8 cellular contexts compared by ENCODE assay signal in genomic region chr15:79922512-79923067, GRCh38. TPM values are rescaled to one million over a fixed set of nuclear protein-coding genes. Genes with fewer than 3 reads are reported as not detected.
DNase-seq lines count a peak whose midpoint lies in the region; ATAC-seq and TF ChIP-seq lines count a peak whose summit lies in the region.

No MANE protein-coding gene starts in this region.

- peaks cover 38 to 45% (median 44%) of the 10 kb centered on the region in 11 experiments for H3K36me3 ChIP-seq in BLaER1 treated with 17β-estradiol and CSF1 and Interleukin-3, amounts not matched to agents 10 nM and 100 nM
- peaks cover 0 to 27% (median 0%) of the 10 kb centered on the region in 3 experiments for H3K36me3 ChIP-seq in naive thymus-derived CD4-positive, alpha-beta T cell (ENCODE audit: control insufficient read depth in 2 of 3, insufficient read depth in 3 of 3, low read length in 3 of 3)

- H3K36me3 Mint-ChIP-seq in naive thymus-derived CD4-positive, alpha-beta T cell: peaks cover 5 to 52% (median 39%) of the 10 kb centered on the region in 5 donors

- intact Hi-C loops in naive thymus-derived CD4-positive, alpha-beta T cell (cut with micrococcal nuclease): loop anchor here (1.0 to 10.0 kb wide), 16 partner anchors 14 to 1485 kb away; partner anchors contain the start of genes FAH (in 2 of the 2), TMED3 (in 2 of the 2), ZFAND6 (in 2 of the 2) and BCL2A1 (in 1 of the 2)

- H3K4me3 ChIP-seq in BLaER1 treated with 17β-estradiol and CSF1 and Interleukin-3, amounts not matched to agents 10 nM and 100 nM: peak overlapping the region; percentile 82 to 99 (median 94)
- peak overlapping the region; percentile 87 for H3K4me3 ChIP-seq in Jurkat, Clone E6-1 (ENCODE audit: low read length)
- peak overlapping the region; percentile 92 for H3K4me3 ChIP-seq in choroid plexus epithelial cell (ENCODE audit: low read depth, low read length)
- H3K4me3 ChIP-seq in naive thymus-derived CD4-positive, alpha-beta T cell (ENCODE audit: low read length): peak overlapping the region; percentile 98

- H3K27me3 ChIP-seq in BLaER1 treated with 17β-estradiol and CSF1 and Interleukin-3, amounts not matched to agents 10 nM and 100 nM: no peaks in the 10 kb centered on the region; a peak in 1 of 22 replicates
- no peaks in the 10 kb centered on the region for H3K27me3 ChIP-seq in naive thymus-derived CD4-positive, alpha-beta T cell (ENCODE audit: control insufficient read depth in 2 of 2, insufficient read depth in 2 of 2, low read length in 2 of 2)

- no peak for DNase-seq in Jurkat, Clone E6-1 (ENCODE audit: low read depth, low spot score)
- DNase-seq in choroid plexus epithelial cell (ENCODE audit: low read depth) (peak; percentile 16), NCI-H1105 (lab: John Stamatoyannopoulos, UW) (no peak), HPDE6-E6E7 (ENCODE audit: extremely low spot score) (no peak)
- DNase-seq in naive thymus-derived CD4-positive, alpha-beta T cell: peak in 1 of 9 donors; percentile 10

- H3K4me3 Mint-ChIP-seq in naive thymus-derived CD4-positive, alpha-beta T cell: peak overlapping the region; percentile 90 to 98 (median 94)

- H3K4me1 ChIP-seq in BLaER1 treated with 17β-estradiol and CSF1 and Interleukin-3, amounts not matched to agents 10 nM and 100 nM: peaks cover 7 to 17% (median 12%) of the 10 kb centered on the region in 10 experiments
- H3K4me1 ChIP-seq in naive thymus-derived CD4-positive, alpha-beta T cell (ENCODE audit: control insufficient read depth in 2 of 2, insufficient read depth in 2 of 2, low read length in 2 of 2): peaks cover 11 to 14% of the 10 kb centered on the region in 2 donors

- H3K4me2 ChIP-seq in BLaER1 treated with 17β-estradiol and CSF1 and Interleukin-3, amounts not matched to agents 10 nM and 100 nM: peak overlapping the region; percentile 78 to 94 (median 90)

- peaks cover 9 to 30% (median 24%) of the 10 kb centered on the region in 7 donors for H3K4me1 Mint-ChIP-seq in naive thymus-derived CD4-positive, alpha-beta T cell

- H4K20me1 ChIP-seq in BLaER1 treated with 17β-estradiol and CSF1 and Interleukin-3, amounts not matched to agents 10 nM and 100 nM: peaks cover 0 to 7% (median 0%) of the 10 kb centered on the region in 11 experiments; a peak in 5 of 22 replicates

- peak overlapping the region; percentile 73 to 96 (median 94); a peak in 21 of 22 replicates for H3K27ac ChIP-seq in BLaER1 treated with 17β-estradiol and CSF1 and Interleukin-3, amounts not matched to agents 10 nM and 100 nM
- peak overlapping the region; percentile 96 for H3K27ac ChIP-seq in naive thymus-derived CD4-positive, alpha-beta T cell (ENCODE audit: low read depth, low read length)

- H3K9me3 Mint-ChIP-seq in naive thymus-derived CD4-positive, alpha-beta T cell: peaks cover 6 to 65% (median 35%) of the 10 kb centered on the region in 11 donors

- peaks cover 48 to 81% (median 63%) of the 10 kb centered on the region in 11 experiments for H3K9me3 ChIP-seq in BLaER1 treated with 17β-estradiol and CSF1 and Interleukin-3, amounts not matched to agents 10 nM and 100 nM (replicated peaks in 1 of 11)
- H3K9me3 ChIP-seq in naive thymus-derived CD4-positive, alpha-beta T cell (ENCODE audit: control insufficient read depth in 2 of 3, low read length in 3 of 3): peaks cover 0 to 38% (median 3%) of the 10 kb centered on the region in 3 experiments

- ATAC-seq in naive thymus-derived CD4-positive, alpha-beta T cell: no peak
- ATAC-seq in GM19463 (IDR thresholded peaks at IDR 0.05; ENCODE audit: unreplicated experiment): no peak
- no peak for ATAC-seq in GM18909 (IDR thresholded peaks at IDR 0.05; ENCODE audit: poor library complexity, unreplicated experiment)

- H3K27me3 Mint-ChIP-seq in naive thymus-derived CD4-positive, alpha-beta T cell: no peaks in the 10 kb centered on the region

- peak overlapping the region; percentile 85 to 97 (median 93) for H3K9ac ChIP-seq in BLaER1 treated with 17β-estradiol and CSF1 and Interleukin-3, amounts not matched to agents 10 nM and 100 nM

- no peak for TF ChIP-seq CTCF in choroid plexus epithelial cell (conservative IDR thresholded peaks at IDR 0.05; ENCODE audit: low read depth, low read length)

- CTCF ChIA-PET in naive thymus-derived CD4-positive, alpha-beta T cell (lab: Charles Lee): interaction anchor here (0.7 to 1.0 kb wide), 3 partner anchors 43 to 1474 kb away, joined by 3 to 4 read pairs (median 3); no protein-coding TSS in a partner anchor

- POLR2A ChIA-PET in naive thymus-derived CD4-positive, alpha-beta T cell (lab: Charles Lee): interaction anchor here (0.6 to 4.6 kb wide), 20 partner anchors 9 to 238 kb away, joined by 3 to 136 read pairs (median 5); partner anchors contain the start of genes BCL2A1, MTHFS and ZFAND6

- H3K27ac Mint-ChIP-seq in naive thymus-derived CD4-positive, alpha-beta T cell: peak overlapping the region; percentile 84 to 98 (median 97)

RNA-seq across cellular contexts. Expression of gene MTHFS, which starts 25.8 kb away (rescaled TPM):
- 51.0 TPM for polyA plus RNA-seq in Jurkat, Clone E6-1 (2012; ENCODE audit: insufficient read depth, insufficient read length)
- total RNA-seq in naive thymus-derived CD4-positive, alpha-beta T cell: 10 to 100 TPM; 15.8 to 31.8 (median 20.3) TPM
- polyA plus RNA-seq in naive thymus-derived CD4-positive, alpha-beta T cell: 10 to 100 TPM; 89.1 to 93.3 TPM

RNA-seq across cellular contexts. Expression of gene BCL2A1, which starts 48.4 kb away (rescaled TPM):
- polyA plus RNA-seq in Jurkat, Clone E6-1 (2012; ENCODE audit: insufficient read depth, insufficient read length): not detected
- 100 to 1,000 TPM in 1 of 5 experiments, 10 to 100 TPM in 4; 27.3 to 119 (median 31.0) TPM for total RNA-seq in naive thymus-derived CD4-positive, alpha-beta T cell
- 10 to 100 TPM; 28.1 to 29.4 TPM for polyA plus RNA-seq in naive thymus-derived CD4-positive, alpha-beta T cell
